ENCODE assay signal across 8 cellular contexts in genomic region chr20:45892049-45892816, GRCh38. TPM values are rescaled to one million over a fixed set of nuclear protein-coding genes. Genes with fewer than 3 reads are reported as not detected.
DNase-seq lines count a peak whose midpoint lies in the region; ATAC-seq and TF ChIP-seq lines count a peak whose summit lies in the region.

No MANE protein-coding gene starts in this region.

- H3K9me3 ChIP-seq in neutrophil: no peaks in the 10 kb centered on the region

- peak; percentile 35 for DNase-seq in A172 (ENCODE audit: low spot score)
- no peak for DNase-seq in GM12865 (ENCODE audit: low read depth)
- no peak for DNase-seq in NCI-H446 (lab: John Stamatoyannopoulos, UW)

- TF ChIP-seq CTCF in GM12865 (IDR thresholded peaks at IDR 0.05; ENCODE audit: insufficient read depth, low read depth, low read length, missing control alignments) (no peak), neutrophil (IDR thresholded peaks at IDR 0.05) (no peak)

- peaks cover 41 to 46% of the 10 kb centered on the region in 2 experiments for H3K4me1 ChIP-seq in neutrophil (ENCODE audit: control insufficient read depth in 1 of 2, insufficient read depth in 1 of 2, low read depth in 1 of 2, low read length in 1 of 2)

- H3K36me3 ChIP-seq in neutrophil: peaks cover 38% of the 10 kb centered on the region

- H3K4me3 ChIP-seq in GM12865 (ENCODE audit: low read depth, low read length) (peak overlapping the region; percentile 95), neutrophil (ENCODE audit: low read depth in 1 of 2, low read length in 1 of 2) (peak overlapping the region; percentile 91 to 94)

- peak overlapping the region; percentile 88 for H3K27ac ChIP-seq in neutrophil

- no peaks in the 10 kb centered on the region for H3K27me3 ChIP-seq in neutrophil

- ATAC-seq in SK-N-SH treated with all-trans-retinoic acid at 6 μM for 48 hours: peak; percentile 31
- ATAC-seq in esophagus mucosa: peak; percentile 27
- no peak for ATAC-seq in GM19351 (IDR thresholded peaks at IDR 0.05; ENCODE audit: unreplicated experiment)
- ATAC-seq in HG02763 (IDR thresholded peaks at IDR 0.05; ENCODE audit: unreplicated experiment): no peak

TF ChIP-seq in SK-N-SH treated with all-trans-retinoic acid at 6 μM for 48 hours, 23 proteins besides CTCF, POLR2A, EP300 and RAD21:
- no peak for TF ChIP-seq ESRRG (CRISPR knock-in tag; IDR thresholded peaks at IDR 0.05)
- no peak for TF ChIP-seq ISL1 (CRISPR knock-in tag; IDR thresholded peaks at IDR 0.05)
- no peak for TF ChIP-seq CSDC2 (CRISPR knock-in tag; IDR thresholded peaks at IDR 0.05)
- no peak for TF ChIP-seq ZNF565 (CRISPR knock-in tag; conservative IDR thresholded peaks at IDR 0.05; ENCODE audit: low read depth)
- TF ChIP-seq PPARA (CRISPR knock-in tag; IDR thresholded peaks at IDR 0.05; ENCODE audit: borderline replicate concordance): no peak
- no peak for TF ChIP-seq ZFP30 (CRISPR knock-in tag; IDR thresholded peaks at IDR 0.05)
- no peak for TF ChIP-seq CREB5 (CRISPR knock-in tag; IDR thresholded peaks at IDR 0.05; ENCODE audit: low read depth)
- no peak for TF ChIP-seq ZFP3 (CRISPR knock-in tag; IDR thresholded peaks at IDR 0.05)
- TF ChIP-seq SNAI2 (CRISPR knock-in tag; IDR thresholded peaks at IDR 0.05): no peak
- TF ChIP-seq RARB (CRISPR knock-in tag; IDR thresholded peaks at IDR 0.05): no peak
- no peak for TF ChIP-seq TCF4 (CRISPR knock-in tag; IDR thresholded peaks at IDR 0.05; ENCODE audit: borderline replicate concordance)
- no peak for TF ChIP-seq ZNF8 (CRISPR knock-in tag; IDR thresholded peaks at IDR 0.05)
- no peak for TF ChIP-seq TSHZ2 (CRISPR knock-in tag; IDR thresholded peaks at IDR 0.05)
- TF ChIP-seq ARNTL (CRISPR knock-in tag; IDR thresholded peaks at IDR 0.05; ENCODE audit: borderline replicate concordance, low read depth): no peak
- no peak for TF ChIP-seq BACH2 (CRISPR knock-in tag; IDR thresholded peaks at IDR 0.05; ENCODE audit: borderline replicate concordance)
- TF ChIP-seq CSRNP3 (CRISPR knock-in tag; IDR thresholded peaks at IDR 0.05): no peak
- TF ChIP-seq TOX (CRISPR knock-in tag; IDR thresholded peaks at IDR 0.05; ENCODE audit: borderline replicate concordance): no peak
- no peak for TF ChIP-seq ZNF70 (CRISPR knock-in tag; IDR thresholded peaks at IDR 0.05)
TF ChIP-seq in SK-N-SH treated with all-trans-retinoic acid at 6 μM for 48 hours: peak in this region for 0.

RNA-seq across cellular contexts. Expression of gene CTSA, which starts 1.1 kb away (rescaled TPM):
- 114 and 142 TPM in 2 replicates for total RNA-seq in A172 (2014; rRNA removed; shearing (Covaris generic))
- 57.4 TPM for total RNA-seq in esophagus mucosa

RNA-seq across cellular contexts. Expression of gene NEURL2, which starts 1.2 kb away (rescaled TPM):
- 2.5 and 3.1 TPM in 2 replicates for total RNA-seq in A172 (2014; rRNA removed; shearing (Covaris generic))
- 1.9 TPM for total RNA-seq in esophagus mucosa

RNA-seq across cellular contexts. Expression of gene SPATA25, which starts 4.8 kb away (rescaled TPM):
- total RNA-seq in A172 (2014; rRNA removed; shearing (Covaris generic)): 0.21 TPM in 1 of 2 replicates, not detected in the other
- 0.76 TPM for total RNA-seq in esophagus mucosa

RNA-seq across cellular contexts. Expression of gene ZSWIM1, which starts 11.2 kb away (rescaled TPM):
- total RNA-seq in A172 (2014; rRNA removed; shearing (Covaris generic)): 7.7 and 10.0 TPM in 2 replicates
- total RNA-seq in esophagus mucosa: 7.2 TPM

RNA-seq across cellular contexts. Expression of gene PLTP, which starts 19.7 kb away (rescaled TPM):
- total RNA-seq in A172 (2014; rRNA removed; shearing (Covaris generic)): 2.1 and 3.9 TPM in 2 replicates
- 46.7 TPM for total RNA-seq in esophagus mucosa

Comparison
In these comparisons a context has a peak if more than half of its experiments do, and no peak if none do; other contexts are left out.
1. ATAC-seq: peak in SK-N-SH treated with all-trans-retinoic acid at 6 μM for 48 hours (single experiment) and esophagus mucosa (single experiment); none in GM19351 (single experiment) and HG02763 (single experiment).